Comparison of ENCODE assay signal across 21 cellular contexts in genomic region chr17:31400481-31400950, GRCh38.
"Had no signal": no experiment of that assay in that cellular context is flagged by ENCODE, and none has a peak within 500 bp of the region (broad histone marks: within the 10 kb centered on the region; RNA-seq: fewer than 3 reads in every experiment).

No MANE protein-coding gene starts in this region.

- FAIRE-seq: astrocyte, islet of Langerhans had no signal

- H3K4me3 ChIP-seq: gastrocnemius medialis, thoracic aorta, uterus had no signal

- DNase-seq: activated CD4-positive, alpha-beta T cell treated with anti-CD3 and anti-CD28 coated beads for 36 hours; activated CD4-positive, alpha-beta T cell treated with anti-CD3 and anti-CD28 coated beads, Interleukin-2, amount 50 U/mL, for 4 hours; activated gamma-delta T cell treated with Interleukin-2 at 50 U/mL for 16 hours; activated naive CD4-positive, alpha-beta T cell treated with anti-CD3 and anti-CD28 coated beads, Interleukin-2, amount 50 U/mL, for 16 hours; activated T-cell treated with anti-CD3 and anti-CD28 coated beads, Interleukin-2, amount 50 U/mL, for 4 hours; amniotic stem cell; brain microvascular endothelial cell; dermis blood vessel endothelial cell; effector CD8-positive, alpha-beta T cell; gastrocnemius medialis; glutamatergic neuron; left ventricle myocardium superior; stimulated activated naive CD4-positive, alpha-beta T cell treated with Interleukin-2 at 50 U/mL for 16 hours; T-helper 2 cell; uterus had no signal

- H3K27me3 ChIP-seq: brain microvascular endothelial cell, uterus had no signal

- H3K27ac ChIP-seq: brain microvascular endothelial cell, gastrocnemius medialis, parathyroid adenoma, thoracic aorta, uterus had no signal

- ATAC-seq: activated CD4-positive, alpha-beta T cell treated with anti-CD3 and anti-CD28 coated beads for 36 hours; activated T-cell treated with anti-CD3 and anti-CD28 coated beads, Interleukin-2, amount 50 U/mL, for 4 hours; activated T-helper 17 cell treated with anti-CD3 and anti-CD28 coated beads, Interleukin-2, amount 50 U/mL, for 72 hours; gastrocnemius medialis; left ventricle myocardium superior; right cardiac atrium had no signal

- H3K4me1 ChIP-seq: gastrocnemius medialis, uterus had no signal

- H3K9me3 ChIP-seq: gastrocnemius medialis, thoracic aorta, uterus had no signal

- H3K36me3 ChIP-seq: brain microvascular endothelial cell, gastrocnemius medialis, thoracic aorta, uterus had no signal
